In the genomic region with DNA sequence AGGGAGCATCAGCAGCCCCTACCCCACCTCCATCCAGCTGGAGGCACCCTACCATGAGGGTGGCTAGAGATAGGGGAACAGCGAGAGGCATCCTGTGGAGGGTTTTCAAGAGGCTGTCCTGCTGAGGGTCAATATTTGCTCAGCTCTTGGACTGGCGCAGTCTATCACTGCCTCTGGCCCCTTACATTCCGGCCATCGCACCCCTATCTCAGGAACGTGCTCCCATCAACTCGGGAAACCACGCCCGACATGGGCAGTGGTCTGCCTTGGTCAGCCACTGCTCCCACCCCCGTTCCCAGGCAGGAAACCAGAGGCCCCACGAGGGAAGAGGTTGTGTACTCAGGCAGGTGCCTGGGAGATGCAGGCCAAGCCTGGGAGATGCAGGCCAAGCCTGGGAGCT, we compare ENCODE assay signal across 23 cellular contexts. TPM values are rescaled to one million over a fixed set of nuclear protein-coding genes. Genes with fewer than 3 reads are reported as not detected.
DNase-seq lines count a peak whose midpoint lies in the region; ATAC-seq, FAIRE-seq and TF ChIP-seq lines count a peak whose summit lies in the region.
"Had no signal": no experiment of that assay in that cellular context is flagged by ENCODE, and none has a peak within 500 bp of the region (broad histone marks: within the 10 kb centered on the region; RNA-seq: fewer than 3 reads in every experiment).

No MANE protein-coding gene starts in this region.

- WGBS in HepG2 (ENCODE audit: low lambda C conversion rate), result 2% methylated on average over 10 of the region's 10 CpGs
- 58% methylated on average over 3 of the region's 10 CpGs for WGBS in right lobe of liver (ENCODE audit: insufficient coverage, low coverage, low lambda C conversion rate, missing lambda C conversion rate)

- no peak overlapping the region for H3K9ac ChIP-seq in HepG2 (ENCODE audit: insufficient read depth, low read depth, low read length)

- peaks cover 8% of the 10 kb centered on the region for H3K27me3 Mint-ChIP-seq in activated T-helper 17 cell treated with anti-CD3 and anti-CD28 coated beads, Interleukin-2, amount 50 U/mL, for 72 hours

- intact Hi-C loops in HepG2 (cut with micrococcal nuclease; ENCODE audit: unreplicated experiment), result no loop called here
- intact Hi-C loops in right lobe of liver (cut with DNase I), result loop anchor here (10.0 kb wide), 1 partner anchor 53 kb away; a partner anchor contains a TSS

- TF ChIP-seq EP300 in HepG2 (IDR thresholded peaks at IDR 0.05; ENCODE audit: low read depth in 2 of 2, low read length in 2 of 2) (no peak), HepG2 (CRISPR knock-in tag; IDR thresholded peaks at IDR 0.05; ENCODE audit: borderline replicate concordance) (no peak)

- H3K27me3 ChIP-seq in HepG2 (ENCODE audit: control insufficient read depth in 1 of 2, insufficient read depth in 2 of 2, low read length in 2 of 2) (peaks cover 2 to 53% of the 10 kb centered on the region in 2 experiments; a peak in 3 of 5 replicates), right lobe of liver (no peaks in the 10 kb centered on the region), WERI-Rb-1 (ENCODE audit: insufficient read depth, low read depth, severe bottlenecking) (no peaks in the 10 kb centered on the region)

- H3K4me3 Mint-ChIP-seq in activated T-helper 17 cell treated with anti-CD3 and anti-CD28 coated beads, Interleukin-2, amount 50 U/mL, for 72 hours, result no peak overlapping the region
- H3K4me3 Mint-ChIP-seq: B cell; CD4-positive, alpha-beta T cell; GM23338; T-helper 1 cell treated with Interleukin-12 subunit alpha and Interleukin-12 subunit beta and Interleukin-4 antibody, amounts not matched to agents 30 μg/mL and 1 μg/mL, for 36 hours had no signal

- H3K36me3 ChIP-seq in HepG2 (replicated peaks in 1 of 2; ENCODE audit: control insufficient read depth in 1 of 2, insufficient read depth in 2 of 2, low read length in 2 of 2), result no peaks in the 10 kb centered on the region
- H3K36me3 ChIP-seq in right lobe of liver, result no peaks in the 10 kb centered on the region
- no peaks in the 10 kb centered on the region for H3K36me3 ChIP-seq in WERI-Rb-1
- H3K36me3 ChIP-seq: HAP-1 had no signal

- CTCF ChIA-PET in HepG2 (lab: Yijun Ruan, JAX; ENCODE audit: low intra/inter-chr PET ratio, low total read pairs), result no interaction called here

- POLR2A ChIA-PET in HepG2 (lab: Yijun Ruan, JAX), result interaction anchor here (0.6 to 2.7 kb wide), 4 partner anchors 21 to 155 kb away, joined by 3 to 9 read pairs (median 6); a partner anchor contains a TSS

- ATAC-seq in HepG2, result peak; percentile 59
- ATAC-seq in right lobe of liver, result no peak
- ATAC-seq in activated T-helper 17 cell treated with anti-CD3 and anti-CD28 coated beads, Interleukin-2, amount 50 U/mL, for 72 hours (replicated peaks), result no peak
- no peak for ATAC-seq in HG03521 (IDR thresholded peaks at IDR 0.05; ENCODE audit: unreplicated experiment)

- no peak for TF ChIP-seq RAD21 in HepG2 (CRISPR knock-in tag; IDR thresholded peaks at IDR 0.05)

- no peaks in the 10 kb centered on the region for H4K20me1 ChIP-seq in HepG2 (ENCODE audit: insufficient read depth, low read length)

- FAIRE-seq in HepG2 (lab: Jason Lieb, UNC), result peak; percentile 48
- FAIRE-seq: A204.1 had no signal

- in situ Hi-C loops in HepG2 (cut with HindIII; ENCODE audit: extremely low pct_ligation_motif_present, low pct_unique_long_range_greater_than_20kb), result no loop called here

- TF ChIP-seq CTCF in HepG2 (CRISPR knock-in tag; IDR thresholded peaks at IDR 0.05) (peak; percentile 36), right lobe of liver (IDR thresholded peaks at IDR 0.05) (no peak), WERI-Rb-1 (IDR thresholded peaks at IDR 0.05; ENCODE audit: low read depth, low read length) (no peak)

- no peak for TF ChIP-seq POLR2A in HepG2 (IDR thresholded peaks at IDR 0.05; ENCODE audit: insufficient read depth in 1 of 2, low read depth in 2 of 2, low read length in 2 of 2)
- TF ChIP-seq POLR2A in right lobe of liver (IDR thresholded peaks at IDR 0.05), result no peak

- H2AFZ ChIP-seq in HepG2 (ENCODE audit: low read length), result no peak overlapping the region
- H2AFZ ChIP-seq: GM23338 had no signal

- DNase-seq in HepG2 (ENCODE audit: low spot score), result no peak
- no peak for DNase-seq in right lobe of liver
- DNase-seq in NCI-H1092 (lab: John Stamatoyannopoulos, UW), result peak; percentile 51
- peak; percentile 35 for DNase-seq in NCI-H774 (lab: John Stamatoyannopoulos, UW)
- DNase-seq in WERI-Rb-1, result no peak
- no peak for DNase-seq in HUDEP-2 (lab: John Stamatoyannopoulos, UW; ENCODE audit: unreplicated experiment in 76 of 76)
- DNase-seq: Calu3; CD4-positive, alpha-beta T cell; DMS153; EL; GF-D8; Kasumi-1; NCI-H1694; NCI-H2081 treated with DMSO at 0.1 percent for 48 hours; NCI-H2171 treated with DMSO at 0.1 percent for 48 hours; SHP77 had no signal

- no peak overlapping the region for H3K27ac ChIP-seq in HepG2 (ENCODE audit: extremely low read length, insufficient read depth, low read length)
- H3K27ac ChIP-seq in right lobe of liver, result no peak overlapping the region
- H3K27ac ChIP-seq in WERI-Rb-1, result no peak overlapping the region

- H3K4me1 ChIP-seq in HepG2 (ENCODE audit: insufficient read depth, low read length) (peaks cover 65% of the 10 kb centered on the region), right lobe of liver (peaks cover 0 to 34% (median 12%) of the 10 kb centered on the region in 4 donors)
- H3K4me1 ChIP-seq: HAP-1 had no signal

- no peaks in the 10 kb centered on the region for H3K79me2 ChIP-seq in HepG2 (ENCODE audit: insufficient read depth, low read length)

- peak overlapping the region in 1 of 3 experiments; percentile 36; a peak in 1 of 6 replicates for H3K4me3 ChIP-seq in HepG2 (replicated peaks in 1 of 3; ENCODE audit: insufficient read depth in 1 of 3, low read depth in 2 of 3, low read length in 3 of 3)
- no peak overlapping the region for H3K4me3 ChIP-seq in right lobe of liver
- H3K4me3 ChIP-seq in WERI-Rb-1 (ENCODE audit: low read depth, low read length), result no peak overlapping the region
- H3K4me3 ChIP-seq: GM23338, HAP-1 had no signal

- no peaks in the 10 kb centered on the region for H3K36me3 Mint-ChIP-seq in activated T-helper 17 cell treated with anti-CD3 and anti-CD28 coated beads, Interleukin-2, amount 50 U/mL, for 72 hours (ENCODE audit: low read depth)

- no TSS peak for BruUV-seq in HepG2 (replicated peaks; lab: Mats Ljungman, UMichigan)

- H3K27ac Mint-ChIP-seq in activated T-helper 17 cell treated with anti-CD3 and anti-CD28 coated beads, Interleukin-2, amount 50 U/mL, for 72 hours, result no peak overlapping the region
- H3K27ac Mint-ChIP-seq: B cell; CD4-positive, alpha-beta T cell; GM23338; T-helper 1 cell treated with Interleukin-12 subunit alpha and Interleukin-12 subunit beta and Interleukin-4 antibody, amounts not matched to agents 30 μg/mL and 1 μg/mL, for 36 hours had no signal

- H3K4me2 ChIP-seq in HepG2 (ENCODE audit: low read depth, low read length), result peak overlapping the region; percentile 63
- H3K4me2 ChIP-seq: GM23338 had no signal

- H3K9me3 ChIP-seq in HepG2 (ENCODE audit: low read length) (no peaks in the 10 kb centered on the region), right lobe of liver (no peaks in the 10 kb centered on the region), WERI-Rb-1 (ENCODE audit: severe bottlenecking) (no peaks in the 10 kb centered on the region)
- H3K9me3 ChIP-seq: HAP-1 had no signal

- H3K4me1 Mint-ChIP-seq in activated T-helper 17 cell treated with anti-CD3 and anti-CD28 coated beads, Interleukin-2, amount 50 U/mL, for 72 hours, result no peaks in the 10 kb centered on the region

- no peaks in the 10 kb centered on the region for H3K9me3 Mint-ChIP-seq in activated T-helper 17 cell treated with anti-CD3 and anti-CD28 coated beads, Interleukin-2, amount 50 U/mL, for 72 hours
- H3K9me3 Mint-ChIP-seq: CD4-positive, alpha-beta T cell; GM23338; T-helper 1 cell treated with Interleukin-12 subunit alpha and Interleukin-12 subunit beta and Interleukin-4 antibody, amounts not matched to agents 30 μg/mL and 1 μg/mL, for 36 hours had no signal

TF ChIP-seq in HepG2, 621 proteins besides CTCF, POLR2A, EP300 and RAD21 (continues in another document):
- TF ChIP-seq DPF2 (CRISPR knock-in tag; IDR thresholded peaks at IDR 0.05; ENCODE audit: borderline replicate concordance, low read depth) (peak; percentile 78; the same call in 1 of the 2 replicates), RBFOX2 (IDR thresholded peaks at IDR 0.05; ENCODE audit: low read depth, low read length) (no peak), TAF15 (IDR thresholded peaks at IDR 0.05; ENCODE audit: low read depth, low read length, poor library complexity, severe bottlenecking) (no peak), LCORL (IDR thresholded peaks at IDR 0.05) (no peak), LCORL (CRISPR knock-in tag; IDR thresholded peaks at IDR 0.05) (peak; percentile 88)

RNA-seq across cellular contexts. Expression of a gene that starts 57.9 kb away (rescaled TPM):
- total RNA-seq in HepG2 (2016; rRNA removed; fragmentation: Illumina TruSeq; extraction: Trizol) (34.1 and 68.1 TPM in 2 replicates), right lobe of liver (100 to 1,000 TPM in 5 of 6 experiments, 10 to 100 TPM in 1; 91.3 to 571 (median 132) TPM)
- 13.4 and 14.2 TPM in 2 replicates for total RNA-seq in HepG2 (2016; cell fraction: cytosol; rRNA removed; fragmentation: Illumina TruSeq; extraction: Trizol; ENCODE audit: low read depth)
- total RNA-seq in HepG2 (2016; cell fraction: insoluble cytoplasmic fraction; rRNA removed; fragmentation: Illumina TruSeq; extraction: Trizol), result 26.8 and 72.7 TPM in 2 replicates
- total RNA-seq in HepG2 (2016; cell fraction: membrane; rRNA removed; fragmentation: Illumina TruSeq; extraction: Trizol), result 33.1 and 34.4 TPM in 2 replicates
- 81.5 and 95.8 TPM in 2 replicates for total RNA-seq in HepG2 (2016; cell fraction: nucleus; rRNA removed; fragmentation: Illumina TruSeq; extraction: Trizol)
- polyA plus RNA-seq in HepG2 (2011; rRNA removed), result 629 and 1,104 TPM in 2 replicates
- 292 and 298 TPM in 2 replicates for polyA plus RNA-seq in HepG2 (2011; cell fraction: cytosol; rRNA removed)
- 3,652 and 4,474 TPM in 2 replicates for polyA plus RNA-seq in HepG2 (2011; cell fraction: nucleus; rRNA removed)
- 463 and 546 TPM in 2 replicates for polyA plus RNA-seq in HepG2 (2012)
- 9.2 and 10.7 TPM in 2 replicates for polyA plus RNA-seq in HepG2 (2016; cell fraction: cytosol; fragmentation: Illumina TruSeq; extraction: Trizol; ENCODE audit: low read depth)
- 34.1 and 41.6 TPM in 2 replicates for polyA plus RNA-seq in HepG2 (2016; cell fraction: insoluble cytoplasmic fraction; fragmentation: Illumina TruSeq; extraction: Trizol; ENCODE audit: low read depth)
- 24.8 and 25.3 TPM in 2 replicates for polyA plus RNA-seq in HepG2 (2016; cell fraction: membrane; fragmentation: Illumina TruSeq; extraction: Trizol; ENCODE audit: low read depth)
- polyA plus RNA-seq in HepG2 (2016; cell fraction: nucleus; fragmentation: Illumina TruSeq; extraction: Trizol; ENCODE audit: insufficient read depth, low read depth), result 253 and 267 TPM in 2 replicates
- 238 and 645 TPM in 2 replicates for polyA minus RNA-seq in HepG2 (2011; rRNA and poly(A)+ RNA removed; ENCODE audit: low replicate concordance)
- 122 and 136 TPM in 2 replicates for polyA minus RNA-seq in HepG2 (2011; cell fraction: cytosol; rRNA and poly(A)+ RNA removed)
- 312 and 405 TPM in 2 replicates for polyA minus RNA-seq in HepG2 (2011; cell fraction: nucleus; rRNA and poly(A)+ RNA removed)
- total RNA-seq in activated T-helper 17 cell treated with anti-CD3 and anti-CD28 coated beads, Interleukin-2, amount 50 U/mL, for 72 hours, result 100 to 1,000 TPM in 1 of 2 donors, 10 to 100 TPM in 1; 48.7 to 142 TPM

Comparison
In these comparisons a context has a peak if more than half of its experiments do, and no peak if none do; other contexts are left out.
1. DNase-seq: peak in NCI-H1092 (single experiment) and NCI-H774 (single experiment); none in HepG2 (single experiment), right lobe of liver (0 of 3), WERI-Rb-1 (single experiment) and HUDEP-2 (0 of 76).